Comparison of ENCODE assay signal across 2 cellular contexts in the genomic region with DNA sequence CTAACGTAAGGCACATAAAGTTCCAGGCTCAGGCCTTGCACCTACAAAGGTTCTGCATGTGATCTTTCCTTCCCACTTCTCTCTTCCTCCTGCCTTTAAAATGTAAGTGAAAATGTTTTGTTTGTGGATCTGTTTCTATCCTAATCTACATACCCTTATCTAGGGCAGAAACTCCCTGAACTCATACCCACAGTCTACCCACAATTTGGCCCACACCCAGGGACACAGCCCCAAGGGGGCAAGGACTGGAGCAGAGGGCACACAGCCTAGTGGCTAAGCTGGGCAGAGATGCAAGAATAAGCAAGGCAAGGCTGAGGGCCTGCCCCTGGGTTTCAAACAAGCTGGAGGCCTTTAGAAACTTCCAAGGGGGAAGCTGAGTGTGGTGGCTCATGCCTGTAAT.
TF ChIP-seq lines count a peak whose summit lies in the region.

No MANE protein-coding gene starts in this region.

TF ChIP-seq in A549, 52 proteins besides CTCF, POLR2A, EP300 and RAD21 (continued from another document):
- TF ChIP-seq HOXA7 (CRISPR knock-in tag; IDR thresholded peaks at IDR 0.05): no peak
- TF ChIP-seq GATA3 (IDR thresholded peaks at IDR 0.05; ENCODE audit: borderline replicate concordance): no peak
- no peak for TF ChIP-seq CBX2 (IDR thresholded peaks at IDR 0.05; ENCODE audit: borderline replicate concordance, low read depth)

TF ChIP-seq in endothelial cell of umbilical vein, 7 proteins besides CTCF, POLR2A, EP300 and RAD21 (continued from another document):
- TF ChIP-seq FOS (IDR thresholded peaks at IDR 0.05; ENCODE audit: borderline replicate concordance, insufficient read depth, low read length): no peak
- TF ChIP-seq JUN (IDR thresholded peaks at IDR 0.05; ENCODE audit: borderline replicate concordance, insufficient read depth, insufficient read length, low read depth): no peak
- TF ChIP-seq MYC (IDR thresholded peaks at IDR 0.05; ENCODE audit: low read depth, low read length): no peak
- TF ChIP-seq GATA2 (IDR thresholded peaks at IDR 0.05; ENCODE audit: insufficient read depth, insufficient read length, low read depth, low read length): peak; percentile 12
TF ChIP-seq in endothelial cell of umbilical vein: peak in this region for 1.
